9 cellular contexts compared by ENCODE assay signal in the genomic region with DNA sequence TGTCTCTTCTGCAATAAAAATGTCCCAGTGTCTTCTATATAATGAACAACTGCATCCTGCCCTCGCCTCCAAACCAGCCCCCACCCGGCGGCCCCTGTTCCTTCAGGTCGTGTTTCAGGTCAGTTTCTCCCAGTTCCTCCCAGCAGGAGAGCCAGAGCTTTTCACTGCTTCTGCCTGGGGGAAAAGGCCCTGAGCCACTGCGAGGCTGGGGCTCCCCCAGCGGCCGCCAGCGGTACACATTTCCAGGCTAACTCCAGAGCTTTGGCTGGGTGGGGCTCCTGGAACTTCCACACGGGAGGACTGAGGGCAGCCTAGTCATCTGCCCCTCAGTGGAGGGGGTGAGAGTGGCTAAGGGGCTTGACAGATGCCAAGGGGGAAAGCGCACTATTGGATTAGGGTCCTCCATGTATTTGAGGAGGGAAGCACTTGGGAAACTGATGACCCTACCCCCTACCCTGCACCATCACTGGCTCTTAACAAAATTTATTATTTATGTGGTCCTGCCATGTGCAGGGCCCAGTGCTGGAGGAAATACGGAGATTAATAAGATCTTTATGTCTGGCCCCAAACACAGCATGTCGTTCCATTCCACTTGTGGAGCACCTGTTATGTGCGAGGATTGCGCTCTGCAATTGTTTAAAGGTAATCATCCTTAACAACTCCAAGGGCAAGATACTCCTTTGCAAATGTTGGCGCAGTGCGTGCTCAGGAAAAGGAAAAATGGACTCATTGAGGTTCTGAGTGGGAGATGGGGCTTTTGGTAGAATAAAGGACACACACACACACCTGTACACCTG. TPM values are rescaled to one million over a fixed set of nuclear protein-coding genes. Genes with fewer than 3 reads are reported as not detected.
DNase-seq lines count a peak whose midpoint lies in the region; ATAC-seq and TF ChIP-seq lines count a peak whose summit lies in the region.
"Had no signal": no experiment of that assay in that cellular context is flagged by ENCODE, and none has a peak within 500 bp of the region (broad histone marks: within the 10 kb centered on the region; RNA-seq: fewer than 3 reads in every experiment).

No MANE protein-coding gene starts in this region.

- H3K27ac Mint-ChIP-seq in HFFc6 = no peak overlapping the region
- H3K27ac Mint-ChIP-seq: CD4-positive, alpha-beta memory T cell had no signal

- H3K9me3 Mint-ChIP-seq in HFFc6 = peaks cover under 1% of the 10 kb centered on the region; the same call in 1 of the 2 replicates

- no peak overlapping the region for H3K4me3 ChIP-seq in lower lobe of right lung
- no peak overlapping the region for H3K4me3 ChIP-seq in tibial nerve

- H3K27me3 ChIP-seq in lower lobe of right lung (ENCODE audit: low read depth) (peaks cover 20% of the 10 kb centered on the region), tibial nerve (peaks cover 0 to 18% of the 10 kb centered on the region in 2 donors)

- ATAC-seq in lower lobe of right lung = peak; percentile 90 to 97

- H3K4me1 Mint-ChIP-seq in HFFc6 (ENCODE audit: low read depth) = peaks cover 9% of the 10 kb centered on the region

- TF ChIP-seq EP300 in tibial nerve (IDR thresholded peaks at IDR 0.05) = no peak

- intact Hi-C loops in lower lobe of right lung (cut with DNase I) = no loop called here

- WGBS in tibial nerve, 2 donors = 37 to 39% methylated on average over 15 to 16 of the region's 16 CpGs

- H3K27me3 Mint-ChIP-seq in HFFc6 (ENCODE audit: insufficient read depth) = peaks cover 20% of the 10 kb centered on the region

- peak; percentile 89 for TF ChIP-seq CTCF in HFFc6 (IDR thresholded peaks at IDR 0.05)
- TF ChIP-seq CTCF in lower lobe of right lung (IDR thresholded peaks at IDR 0.05) = peak; percentile 93
- peak; percentile 81 to 97 (median 90) for TF ChIP-seq CTCF in tibial nerve (IDR thresholded peaks at IDR 0.05)

- H3K4me3 Mint-ChIP-seq in HFFc6 = no peak overlapping the region
- H3K4me3 Mint-ChIP-seq: CD4-positive, alpha-beta memory T cell had no signal

- H3K27ac ChIP-seq in lower lobe of right lung (no peak overlapping the region), tibial nerve (no peak overlapping the region)

- peaks cover under 1% of the 10 kb centered on the region for H3K36me3 Mint-ChIP-seq in HFFc6 (ENCODE audit: low read depth)
- H3K36me3 Mint-ChIP-seq: CD4-positive, alpha-beta memory T cell had no signal

- H3K36me3 ChIP-seq in lower lobe of right lung (no peaks in the 10 kb centered on the region), tibial nerve (no peaks in the 10 kb centered on the region)

- DNase-seq in NK-92 treated with Interleukin-12 subunit alpha and Interleukin-12 subunit beta, amount 100 ng/mL, for 24 hours (lab: John Stamatoyannopoulos, UW) = peak; percentile 8
- DNase-seq in NK-92 (lab: John Stamatoyannopoulos, UW; ENCODE audit: unreplicated experiment) (no peak), HFFc6 (peak; percentile 54), NCI-H146 treated with DMSO at 0.1 percent for 48 hours (lab: John Stamatoyannopoulos, UW; ENCODE audit: unreplicated experiment) (peak; percentile 47), T-helper 2 cell (peak in 3 of 5 experiments; percentile 16 to 29 (median 22)), dermis blood vessel endothelial cell (peak; percentile 77), lower lobe of right lung (peak; percentile 77), tibial nerve (ENCODE audit: low spot score in 2 of 2) (peak; percentile 33 to 50)

- H3K4me1 ChIP-seq in lower lobe of right lung (peaks cover 6% of the 10 kb centered on the region), tibial nerve (peaks cover 0 to 5% (median 2%) of the 10 kb centered on the region in 4 donors)

- no peaks in the 10 kb centered on the region for H3K9me3 ChIP-seq in lower lobe of right lung
- H3K9me3 ChIP-seq in tibial nerve = no peaks in the 10 kb centered on the region

- no peak for TF ChIP-seq POLR2A in tibial nerve (IDR thresholded peaks at IDR 0.05)

RNA-seq across cellular contexts. Expression of a gene that starts 17.3 kb away (rescaled TPM):
- total RNA-seq in HFFc6 (2021; fragmentation: NEBNext Ultra II Directional; extraction: Animal tissue kit (Norgen Biotek cat#: 25700)) = 1 to 10 TPM in 4 of 6 experiments, under 1 TPM in 2; 0.24 to 2.0 (median 1.4) TPM
- total RNA-seq in dermis blood vessel endothelial cell (0.74 and 1.2 TPM in 2 replicates), lower lobe of right lung (2.6 TPM), tibial nerve (10 to 100 TPM in 3 of 4 donors, 1 to 10 TPM in 1; 2.7 to 17.5 (median 10.9) TPM)
- total RNA-seq: CD4-positive, alpha-beta memory T cell had no signal

RNA-seq across cellular contexts. Expression of a gene that starts 25.0 kb away (rescaled TPM):
- total RNA-seq in HFFc6 (2021; fragmentation: NEBNext Ultra II Directional; extraction: Animal tissue kit (Norgen Biotek cat#: 25700)) = 100 to 1,000 TPM in 5 of 6 experiments, 10 to 100 TPM in 1; 76.4 to 179 (median 158) TPM
- total RNA-seq in dermis blood vessel endothelial cell = 19.9 and 90.8 TPM in 2 replicates
- 8.4 TPM for total RNA-seq in lower lobe of right lung
- total RNA-seq in tibial nerve = under 1 TPM in 2 of 4 donors, not detected in 2; 0.59 to 0.60 TPM

RNA-seq across cellular contexts. Expression of a gene that starts 54.2 kb away (rescaled TPM):
- total RNA-seq in HFFc6 (2021; fragmentation: NEBNext Ultra II Directional; extraction: Animal tissue kit (Norgen Biotek cat#: 25700)) = 1 to 10 TPM; 2.8 to 3.9 (median 3.6) TPM
- 7.6 and 11.6 TPM in 2 replicates for total RNA-seq in dermis blood vessel endothelial cell
- total RNA-seq in lower lobe of right lung = 40.8 TPM
- total RNA-seq in tibial nerve = 10 to 100 TPM; 17.1 to 23.7 (median 20.9) TPM
